Comparison of ENCODE assay signal across 8 cellular contexts in genomic region chr1:109426278-109427170, GRCh38. TPM values are rescaled to one million over a fixed set of nuclear protein-coding genes. Genes with fewer than 3 reads are reported as not detected.
DNase-seq lines count a peak whose midpoint lies in the region; ATAC-seq and TF ChIP-seq lines count a peak whose summit lies in the region.

Gene PSMA5 (minus strand): TSS chr1:109426448. CDS start chr1:109426330, 118 bp downstream.

- H3K27ac ChIP-seq in coronary artery, result peak within 1 kb of the TSS; percentile 71 to 92
- H3K27ac ChIP-seq in layer of hippocampus (ENCODE audit: low read depth, low read length), result peak within 1 kb of the TSS; percentile 62

- H3K4me3 ChIP-seq in BJ (ENCODE audit: low read depth, low read length) (peak within 1 kb of the TSS; percentile 77), coronary artery (peak within 1 kb of the TSS; percentile 99)

- H3K36me3 Mint-ChIP-seq in activated CD4-positive, alpha-beta T cell treated with anti-CD3 and anti-CD28 coated beads, Interleukin-2, amount 10 ng/mL, durations not matched to agents 24 days and 14 days (ENCODE audit: low read depth), result peaks cover 29% of the 10 kb centered on the region

- no peaks in the 10 kb centered on the region for H3K36me3 ChIP-seq in BJ (ENCODE audit: control insufficient read depth, insufficient read depth, low read length)

- POLR2A ChIA-PET in BJ (lab: Charles Lee), result interaction anchor here (0.5 to 1.1 kb wide), 2 partner anchors 42 to 67 kb away, joined by 5 to 26 read pairs; partner anchors contain the start of gene CYB561D1

- peak within 1 kb of the TSS; percentile 97 for H3K27ac Mint-ChIP-seq in activated CD4-positive, alpha-beta T cell treated with anti-CD3 and anti-CD28 coated beads, Interleukin-2, amount 10 ng/mL, durations not matched to agents 24 days and 14 days

- ATAC-seq in GM19324 (IDR thresholded peaks at IDR 0.05; ENCODE audit: low FRiP score, unreplicated experiment) (peak; percentile 97), HG03469 (IDR thresholded peaks at IDR 0.05; ENCODE audit: unreplicated experiment) (peak; percentile 84)

- peaks cover 2% of the 10 kb centered on the region for H3K27me3 Mint-ChIP-seq in activated CD4-positive, alpha-beta T cell treated with anti-CD3 and anti-CD28 coated beads, Interleukin-2, amount 10 ng/mL, durations not matched to agents 24 days and 14 days

- H3K27me3 ChIP-seq in BJ (ENCODE audit: control insufficient read depth, insufficient read depth, low read length), result no peaks in the 10 kb centered on the region
- no peaks in the 10 kb centered on the region for H3K27me3 ChIP-seq in layer of hippocampus (ENCODE audit: control insufficient read depth, insufficient read depth, low read length)

- H3K4me3 Mint-ChIP-seq in activated CD4-positive, alpha-beta T cell treated with anti-CD3 and anti-CD28 coated beads, Interleukin-2, amount 10 ng/mL, durations not matched to agents 24 days and 14 days, result peak within 1 kb of the TSS; percentile 94

- no peaks in the 10 kb centered on the region for H3K9me3 Mint-ChIP-seq in activated CD4-positive, alpha-beta T cell treated with anti-CD3 and anti-CD28 coated beads, Interleukin-2, amount 10 ng/mL, durations not matched to agents 24 days and 14 days

- DNase-seq in BJ (ENCODE audit: low read depth), result peak; percentile 98
- DNase-seq in NCI-H526 treated with DMSO at 0.1 percent for 48 hours (lab: John Stamatoyannopoulos, UW), result peak; percentile 99
- peak; percentile 98 for DNase-seq in activated CD4-positive, alpha-beta T cell treated with anti-CD3 and anti-CD28 coated beads, Interleukin-2, amount 10 ng/mL, durations not matched to agents 24 days and 14 days
- DNase-seq in coronary artery (ENCODE audit: low spot score), result peak; percentile 99
- peak; percentile 82 to 87 for DNase-seq in stimulated activated CD4-positive, alpha-beta T cell treated with anti-CD3 and anti-CD28 coated beads, Interleukin-1b, Interleukin-23, amount 100 ng/mL, for 4 hours (ENCODE audit: low read depth in 2 of 2)

- H3K4me1 Mint-ChIP-seq in activated CD4-positive, alpha-beta T cell treated with anti-CD3 and anti-CD28 coated beads, Interleukin-2, amount 10 ng/mL, durations not matched to agents 24 days and 14 days, result peaks cover 27% of the 10 kb centered on the region

- intact Hi-C loops in activated CD4-positive, alpha-beta T cell treated with anti-CD3 and anti-CD28 coated beads, Interleukin-2, amount 10 ng/mL, durations not matched to agents 24 days and 14 days (cut with micrococcal nuclease), result loop anchor here (1.0 to 5.0 kb wide), 8 partner anchors 57 to 911 kb away; partner anchors contain the start of genes AMPD2, ATXN7L2, GNAI3 and GNAT2

- CTCF ChIA-PET in BJ (lab: Yijun Ruan, JAX), result interaction anchor here (1.7 to 4.5 kb wide), 6 partner anchors 34 to 106 kb away, joined by 3 to 22 read pairs (median 10); partner anchors contain the start of gene CYB561D1

- TF ChIP-seq CTCF in BJ (IDR thresholded peaks at IDR 0.05; ENCODE audit: insufficient read depth, low read depth, low read length) (no peak), coronary artery (IDR thresholded peaks at IDR 0.05) (no peak)

RNA-seq across cellular contexts. Expression of gene PSMA5, which starts in this region (rescaled TPM):
- polyA plus RNA-seq in BJ (2011; rRNA removed), result 151 and 226 TPM in 2 replicates
- polyA minus RNA-seq in BJ (2011; rRNA and poly(A)+ RNA removed), result 47.0 and 57.6 TPM in 2 replicates
- 262 and 270 TPM in 2 replicates for total RNA-seq in activated CD4-positive, alpha-beta T cell treated with anti-CD3 and anti-CD28 coated beads, Interleukin-2, amount 10 ng/mL, durations not matched to agents 24 days and 14 days

Comparison
In these comparisons a context has a peak if more than half of its experiments do, and no peak if none do; other contexts are left out.
1. Peak in every context shown above with its lines: DNase-seq, ATAC-seq, H3K4me3 ChIP-seq and H3K27ac ChIP-seq.